ENCODE assay signal across 29 cellular contexts in genomic region chr7:25988640-25989039, GRCh38.
"Had no signal": no experiment of that assay in that cellular context is flagged by ENCODE, and none has a peak within 500 bp of the region (broad histone marks: within the 10 kb centered on the region; RNA-seq: fewer than 3 reads in every experiment).

No MANE protein-coding gene starts in this region.

- H3K27ac Mint-ChIP-seq: activated CD4-positive, alpha-beta memory T cell treated with anti-CD3 and anti-CD28 coated beads, Interleukin-2, amount 10 ng/mL, durations not matched to agents 7 days and 5 days; activated CD4-positive, alpha-beta T cell treated with anti-CD3 and anti-CD28 coated beads, Interleukin-2, amount 10 ng/mL, durations not matched to agents 7 days and 5 days; activated naive CD4-positive, alpha-beta T cell treated with anti-CD3 and anti-CD28 coated beads, Interleukin-2, amount 50 U/mL, for 24 hours; activated naive CD8-positive, alpha-beta T cell treated with anti-CD3 and anti-CD28 coated beads, Interleukin-2, amount 50 U/mL, for 24 hours; activated T-helper 17 cell treated with anti-CD3 and anti-CD28 coated beads, Interleukin-2, amount 50 U/mL, for 72 hours; dendritic cell treated with granulocyte-macrophage colony-stimulating factor and Interleukin-4, amounts not matched to agents 40 ng/mL and 50 ng/mL, for 4 days; endodermal cell; immature natural killer cell; memory B cell; natural killer cell; stimulated activated effector memory CD8-positive, alpha-beta T cell treated with anti-CD3 and anti-CD28 coated beads, Interleukin-12 subunit alpha, Interleukin-12 subunit beta, amount 100 ng/mL, for 72 hours; stimulated activated naive CD8-positive, alpha-beta T cell treated with anti-CD3 and anti-CD28 coated beads, Interleukin-15, Interleukin-2, amounts not matched to agents 100 ng/mL and 50 ng/mL, for 24 hours; T-helper 17 cell; WTC11 had no signal

- H3K9me3 Mint-ChIP-seq: activated CD4-positive, alpha-beta memory T cell treated with anti-CD3 and anti-CD28 coated beads, Interleukin-2, amount 10 ng/mL, durations not matched to agents 7 days and 5 days; activated CD4-positive, alpha-beta T cell treated with anti-CD3 and anti-CD28 coated beads, Interleukin-2, amount 10 ng/mL, durations not matched to agents 7 days and 5 days; activated naive CD4-positive, alpha-beta T cell treated with anti-CD3 and anti-CD28 coated beads, Interleukin-2, amount 50 U/mL, for 24 hours; activated naive CD8-positive, alpha-beta T cell treated with anti-CD3 and anti-CD28 coated beads, Interleukin-2, amount 50 U/mL, for 24 hours; activated T-cell treated with anti-CD3 and anti-CD28 coated beads, Interleukin-2, amount 50 U/mL, for 4 hours; activated T-helper 17 cell treated with anti-CD3 and anti-CD28 coated beads, Interleukin-2, amount 50 U/mL, for 72 hours; central memory CD8-positive, alpha-beta T cell; dendritic cell treated with granulocyte-macrophage colony-stimulating factor and Interleukin-4, amounts not matched to agents 40 ng/mL and 50 ng/mL, for 4 days; endodermal cell; memory B cell; natural killer cell; stimulated activated effector memory CD8-positive, alpha-beta T cell treated with anti-CD3 and anti-CD28 coated beads, Interleukin-12 subunit alpha, Interleukin-12 subunit beta, amount 100 ng/mL, for 72 hours; stimulated activated naive CD8-positive, alpha-beta T cell treated with anti-CD3 and anti-CD28 coated beads, Interleukin-15, Interleukin-2, amounts not matched to agents 100 ng/mL and 50 ng/mL, for 24 hours; WTC11 had no signal

- DNase-seq: activated CD4-positive, alpha-beta memory T cell treated with anti-CD3 and anti-CD28 coated beads, Interleukin-2, amount 10 ng/mL, durations not matched to agents 7 days and 5 days; activated CD4-positive, alpha-beta T cell treated with anti-CD3 and anti-CD28 coated beads for 1 hour; activated CD4-positive, alpha-beta T cell treated with anti-CD3 and anti-CD28 coated beads, Interleukin-2, amount 10 ng/mL, durations not matched to agents 7 days and 5 days; activated gamma-delta T cell treated with Interleukin-2 at 50 U/mL for 16 hours; activated naive CD8-positive, alpha-beta T cell treated with anti-CD3 and anti-CD28 coated beads, Interleukin-2, amount 50 U/mL, for 24 hours; activated T-cell treated with anti-CD3 and anti-CD28 coated beads, Interleukin-2, amount 50 U/mL, for 4 hours; amygdala; endodermal cell; foreskin fibroblast; head of caudate nucleus; hypothalamus; immature natural killer cell; kidney; natural killer cell; retina; sigmoid colon; stimulated activated CD4-positive, alpha-beta T cell treated with anti-CD3 and anti-CD28 coated beads, Interleukin-4, amount 100 ng/mL, for 24 hours; T-helper 17 cell; T1000 had no signal

- H3K4me3 Mint-ChIP-seq: activated CD4-positive, alpha-beta memory T cell treated with anti-CD3 and anti-CD28 coated beads, Interleukin-2, amount 10 ng/mL, durations not matched to agents 7 days and 5 days; activated CD4-positive, alpha-beta T cell treated with anti-CD3 and anti-CD28 coated beads, Interleukin-2, amount 10 ng/mL, durations not matched to agents 7 days and 5 days; activated naive CD4-positive, alpha-beta T cell treated with anti-CD3 and anti-CD28 coated beads, Interleukin-2, amount 50 U/mL, for 24 hours; activated naive CD8-positive, alpha-beta T cell treated with anti-CD3 and anti-CD28 coated beads, Interleukin-2, amount 50 U/mL, for 24 hours; activated T-cell treated with anti-CD3 and anti-CD28 coated beads, Interleukin-2, amount 50 U/mL, for 4 hours; activated T-helper 17 cell treated with anti-CD3 and anti-CD28 coated beads, Interleukin-2, amount 50 U/mL, for 72 hours; central memory CD8-positive, alpha-beta T cell; dendritic cell treated with granulocyte-macrophage colony-stimulating factor and Interleukin-4, amounts not matched to agents 40 ng/mL and 50 ng/mL, for 4 days; endodermal cell; immature natural killer cell; memory B cell; natural killer cell; stimulated activated effector memory CD8-positive, alpha-beta T cell treated with anti-CD3 and anti-CD28 coated beads, Interleukin-12 subunit alpha, Interleukin-12 subunit beta, amount 100 ng/mL, for 72 hours; stimulated activated naive CD8-positive, alpha-beta T cell treated with anti-CD3 and anti-CD28 coated beads, Interleukin-15, Interleukin-2, amounts not matched to agents 100 ng/mL and 50 ng/mL, for 24 hours; T-helper 17 cell; WTC11 had no signal

- H3K4me1 ChIP-seq: sigmoid colon had no signal

- H3K36me3 Mint-ChIP-seq: activated naive CD4-positive, alpha-beta T cell treated with anti-CD3 and anti-CD28 coated beads, Interleukin-2, amount 50 U/mL, for 24 hours; immature natural killer cell; natural killer cell; WTC11 had no signal

- H3K4me1 Mint-ChIP-seq: activated CD4-positive, alpha-beta T cell treated with anti-CD3 and anti-CD28 coated beads, Interleukin-2, amount 10 ng/mL, durations not matched to agents 7 days and 5 days; activated naive CD4-positive, alpha-beta T cell treated with anti-CD3 and anti-CD28 coated beads, Interleukin-2, amount 50 U/mL, for 24 hours; activated naive CD8-positive, alpha-beta T cell treated with anti-CD3 and anti-CD28 coated beads, Interleukin-2, amount 50 U/mL, for 24 hours; activated T-helper 17 cell treated with anti-CD3 and anti-CD28 coated beads, Interleukin-2, amount 50 U/mL, for 72 hours; central memory CD8-positive, alpha-beta T cell; endodermal cell; immature natural killer cell; memory B cell; natural killer cell; stimulated activated effector memory CD8-positive, alpha-beta T cell treated with anti-CD3 and anti-CD28 coated beads, Interleukin-12 subunit alpha, Interleukin-12 subunit beta, amount 100 ng/mL, for 72 hours; T-helper 17 cell had no signal

- H3K4me3 ChIP-seq: sigmoid colon, thoracic aorta had no signal

- H3K27me3 ChIP-seq: sigmoid colon had no signal

- ATAC-seq: activated naive CD8-positive, alpha-beta T cell treated with anti-CD3 and anti-CD28 coated beads, Interleukin-2, amount 50 U/mL, for 24 hours; activated T-cell treated with anti-CD3 and anti-CD28 coated beads, Interleukin-2, amount 50 U/mL, for 4 hours; activated T-helper 17 cell treated with anti-CD3 and anti-CD28 coated beads, Interleukin-2, amount 50 U/mL, for 72 hours; esophagus mucosa; natural killer cell; stimulated activated effector memory CD8-positive, alpha-beta T cell treated with anti-CD3 and anti-CD28 coated beads, Interleukin-12 subunit alpha, Interleukin-12 subunit beta, amount 100 ng/mL, for 72 hours; T-helper 17 cell; WTC11 had no signal

- H3K36me3 ChIP-seq: sigmoid colon, thoracic aorta had no signal

- H3K27ac ChIP-seq: sigmoid colon, thoracic aorta had no signal

- H3K9me3 ChIP-seq: sigmoid colon, thoracic aorta had no signal
